In genomic region chr6:164129218-164129617, GRCh38 we compare ENCODE assay signal across 32 cellular contexts.
A peak's percentile ranks its signal among the peaks of the same experiment; 100 is the strongest.
DNase-seq lines count a peak whose midpoint lies in the region; ATAC-seq lines count a peak whose summit lies in the region.
"Had no signal": no experiment of that assay in that cellular context is flagged by ENCODE, and none has a peak within 500 bp of the region (broad histone marks: within the 10 kb centered on the region; RNA-seq: fewer than 3 reads in every experiment).

No MANE protein-coding gene starts in this region.

- no peak overlapping the region for H3K18ac ChIP-seq in mesenchymal stem cell (ENCODE audit: low read depth in 1 of 2, low read length in 2 of 2)

- no peaks in the 10 kb centered on the region for H3K4me1 ChIP-seq in mesenchymal stem cell (ENCODE audit: control insufficient read depth, insufficient read depth, low read depth, low read length)
- H3K4me1 ChIP-seq: A549; BE2C; BLaER1; BLaER1 treated with 17β-estradiol and CSF1 and Interleukin-3, amounts not matched to agents 10 nM and 100 nM; Caco-2 had no signal

- no peak overlapping the region for H2BK12ac ChIP-seq in mesenchymal stem cell (ENCODE audit: low read length in 2 of 2)

- no peak overlapping the region for H4K91ac ChIP-seq in mesenchymal stem cell (ENCODE audit: low read length)

- H3K4me3 ChIP-seq in mesenchymal stem cell (ENCODE audit: insufficient read depth in 1 of 2, low read depth in 1 of 2, low read length in 2 of 2): no peak overlapping the region
- H3K4me3 ChIP-seq: A549; BLaER1; BLaER1 treated with 17β-estradiol and CSF1 and Interleukin-3, amounts not matched to agents 10 nM and 100 nM had no signal

- no peak overlapping the region for H2BK5ac ChIP-seq in mesenchymal stem cell (ENCODE audit: low read depth, low read length, poor library complexity, severe bottlenecking)

- H3K23ac ChIP-seq in mesenchymal stem cell (ENCODE audit: low read length in 2 of 2): no peak overlapping the region

- no peak overlapping the region for H2AK5ac ChIP-seq in mesenchymal stem cell (ENCODE audit: low read length, severe bottlenecking)

- ATAC-seq in Right ventricle myocardium inferior (peak; percentile 26), left cardiac atrium (peak; percentile 38 to 72), left ventricle myocardium superior (no peak), HG02610 (IDR thresholded peaks at IDR 0.05; ENCODE audit: unreplicated experiment) (no peak)
- ATAC-seq: A549; CD8-positive, alpha-beta T cell had no signal

- H4K8ac ChIP-seq in mesenchymal stem cell (ENCODE audit: low read length): no peak overlapping the region

- H2BK15ac ChIP-seq in mesenchymal stem cell (ENCODE audit: low read depth, poor library complexity, severe bottlenecking): peak overlapping the region; percentile 46

- no peaks in the 10 kb centered on the region for H3K79me1 ChIP-seq in mesenchymal stem cell (replicated peaks; ENCODE audit: low read length, poor library complexity, severe bottlenecking)

- no peaks in the 10 kb centered on the region for H3K27me3 ChIP-seq in mesenchymal stem cell (ENCODE audit: control insufficient read depth in 1 of 2, insufficient read depth in 1 of 2, low read length in 2 of 2)
- H3K27me3 ChIP-seq: BE2C; BLaER1; BLaER1 treated with 17β-estradiol and CSF1 and Interleukin-3, amounts not matched to agents 10 nM and 100 nM had no signal

- H2BK120ac ChIP-seq in mesenchymal stem cell (ENCODE audit: low read depth, low read length): no peak overlapping the region

- H3K9ac ChIP-seq in mesenchymal stem cell (ENCODE audit: low read length): no peak overlapping the region
- H3K9ac ChIP-seq: BLaER1; BLaER1 treated with 17β-estradiol and CSF1 and Interleukin-3, amounts not matched to agents 10 nM and 100 nM had no signal

- no peak overlapping the region for H3K4ac ChIP-seq in mesenchymal stem cell (ENCODE audit: low read depth in 1 of 2, low read length in 2 of 2)

- no peaks in the 10 kb centered on the region for H3K9me3 ChIP-seq in mesenchymal stem cell (ENCODE audit: control insufficient read depth, low read length)
- H3K9me3 ChIP-seq: A549, BE2C, BLaER1, Caco-2 had no signal

- DNase-seq in Right ventricle myocardium inferior (ENCODE audit: missing footprints) (no peak), cardiac septum (ENCODE audit: low spot score) (no peak), left cardiac atrium (no peak), left ventricle myocardium superior (no peak), Ammon's horn (ENCODE audit: low spot score) (peak; percentile 13), mesenchymal stem cell (no peak), substantia nigra (lab: John Stamatoyannopoulos, UW) (no peak)
- DNase-seq: 8988T; ACHN; AML-193; BE2C; C1 segment of cervical spinal cord; Caco-2; Calu3; CD4-positive, alpha-beta memory T cell; CD4-positive, alpha-beta T cell; CD4-positive, CD25-positive, alpha-beta regulatory T cell; CD8-positive, alpha-beta memory T cell; CD8-positive, alpha-beta T cell; DMS 273 treated with DMSO at 0.1 percent for 48 hours; DMS153; DMS53; DMS79; DMS79 treated with DMSO at 0.1 percent for 48 hours; DND-41; EL had no signal

- no peak overlapping the region for H2AFZ ChIP-seq in mesenchymal stem cell (ENCODE audit: low read depth, low read length)

- H3K4me2 ChIP-seq in mesenchymal stem cell (ENCODE audit: low read length, poor library complexity, severe bottlenecking): no peak overlapping the region
- H3K4me2 ChIP-seq: A549; BLaER1; BLaER1 treated with 17β-estradiol and CSF1 and Interleukin-3, amounts not matched to agents 10 nM and 100 nM had no signal

- H3K27ac ChIP-seq in mesenchymal stem cell (ENCODE audit: low read length, poor library complexity, severe bottlenecking) (no peak overlapping the region), substantia nigra (ENCODE audit: low read depth, low read length, poor library complexity, severe bottlenecking) (no peak overlapping the region)
- H3K27ac ChIP-seq: 22Rv1; A549; BLaER1; BLaER1 treated with 17β-estradiol and CSF1 and Interleukin-3, amounts not matched to agents 10 nM and 100 nM; C4-2B had no signal

- no peaks in the 10 kb centered on the region for H3K36me3 ChIP-seq in mesenchymal stem cell (ENCODE audit: control insufficient read depth in 1 of 2, insufficient read depth in 2 of 2, low read depth in 1 of 2, low read length in 2 of 2)
- H3K36me3 ChIP-seq: BE2C; BLaER1; BLaER1 treated with 17β-estradiol and CSF1 and Interleukin-3, amounts not matched to agents 10 nM and 100 nM had no signal

- WGBS in mesenchymal stem cell: 76% methylated on average over 4 of the region's 5 CpGs

- intact Hi-C loops in Right ventricle myocardium inferior (cut with DNase I): no loop called here
- intact Hi-C loops in cardiac septum (cut with DNase I): no loop called here
- intact Hi-C loops in left cardiac atrium (cut with DNase I): no loop called here
- intact Hi-C loops in left ventricle myocardium superior (cut with micrococcal nuclease): no loop called here

- no peak overlapping the region for H3K14ac ChIP-seq in mesenchymal stem cell (ENCODE audit: low read length in 2 of 2)

Comparison
In these comparisons a context has a peak if more than half of its experiments do, and no peak if none do; other contexts are left out.
1. ATAC-seq: peak in Right ventricle myocardium inferior (single experiment) and left cardiac atrium (2 of 2); none in left ventricle myocardium superior (single experiment) and HG02610 (single experiment).